In the genomic region with DNA sequence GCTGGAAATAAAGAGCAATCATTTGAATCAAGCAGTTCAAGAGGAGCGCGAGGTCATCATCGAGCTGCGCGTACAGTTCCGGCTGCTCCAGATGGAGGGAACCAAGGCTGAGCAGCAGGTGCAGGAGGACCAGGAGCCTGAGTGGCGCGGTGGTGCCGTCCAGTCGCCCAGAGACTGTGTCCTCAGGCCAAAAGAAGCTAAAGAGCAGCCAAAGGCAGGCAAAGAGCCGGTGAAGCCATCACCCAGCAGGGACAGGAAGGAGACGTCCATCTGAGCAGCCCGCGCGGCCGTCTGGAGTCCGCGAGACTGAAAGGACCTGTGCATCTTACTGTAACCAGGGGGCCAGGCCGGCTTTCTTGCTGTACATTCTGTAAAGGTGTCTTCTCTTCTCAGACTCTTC, we compare ENCODE assay signal across 32 cellular contexts.
"Had no signal": no experiment of that assay in that cellular context is flagged by ENCODE, and none has a peak within 500 bp of the region (broad histone marks: within the 10 kb centered on the region; RNA-seq: fewer than 3 reads in every experiment).

No MANE protein-coding gene starts in this region.

- H3K27me3 ChIP-seq: Peyer's patch had no signal

- H3K36me3 ChIP-seq: Peyer's patch, WERI-Rb-1 had no signal

- H3K27ac ChIP-seq: KMS-11, Peyer's patch, WERI-Rb-1 had no signal

- DNase-seq: activated CD4-positive, alpha-beta memory T cell treated with anti-CD3 and anti-CD28 coated beads, Interleukin-2, amount 10 ng/mL, durations not matched to agents 7 days and 5 days; activated CD4-positive, alpha-beta T cell treated with anti-CD3 and anti-CD28 coated beads for 1 hour; activated CD4-positive, alpha-beta T cell treated with anti-CD3 and anti-CD28 coated beads for 48 hours; activated CD4-positive, CD25-positive, alpha-beta regulatory T cell; activated CD8-positive, alpha-beta memory T cell treated with anti-CD3 and anti-CD28 coated beads for 24 hours; activated CD8-positive, alpha-beta memory T cell treated with anti-CD3 and anti-CD28 coated beads, Interleukin-2, amount 10 ng/mL, durations not matched to agents 7 days and 5 days; activated CD8-positive, alpha-beta memory T cell treated with anti-CD3 and anti-CD28 coated beads, Interleukin-2, amount 50 U/mL, for 48 hours; activated effector memory CD4-positive, alpha-beta T cell treated with Interleukin-2 at 50 U/mL for 16 hours; activated naive CD4-positive, alpha-beta T cell treated with anti-CD3 and anti-CD28 coated beads, Interleukin-2, amount 10 ng/mL, durations not matched to agents 7 days and 5 days; activated naive CD8-positive, alpha-beta T cell treated with anti-CD3 and anti-CD28 coated beads, Interleukin-2, amount 50 U/mL, for 24 hours; activated T-cell treated with anti-CD3 and anti-CD28 coated beads, Interleukin-2, amount 50 U/mL, for 48 hours; anterior cingulate cortex; caudate nucleus; MM.1S; MV-4-11; NCI-H1092; NCI-H1436 treated with DMSO at 0.1 percent for 48 hours; NCI-H1694 treated with DMSO at 0.1 percent for 48 hours; NCI-H2029; NCI-H226; NCI-H446 treated with DMSO at 0.1 percent for 48 hours; NCI-H524; NCI-H69; NCI-H82; NK-92 treated with Interleukin-12 subunit alpha and Interleukin-12 subunit beta, amount 100 ng/mL, for 24 hours; PC-3; Peyer's patch; RPMI8226; SW 1271; T1000; WERI-Rb-1 had no signal

- ATAC-seq: activated CD8-positive, alpha-beta memory T cell treated with anti-CD3 and anti-CD28 coated beads, Interleukin-2, amount 10 ng/mL, durations not matched to agents 7 days and 5 days; activated naive CD8-positive, alpha-beta T cell treated with anti-CD3 and anti-CD28 coated beads, Interleukin-2, amount 50 U/mL, for 24 hours; PC-3 had no signal

- H3K4me1 ChIP-seq: Peyer's patch had no signal

- H3K9me3 ChIP-seq: Peyer's patch had no signal

- H3K4me3 ChIP-seq: Peyer's patch had no signal
